In genomic region chr17:81342700-81343070, GRCh38 we compare ENCODE assay signal across 10 cellular contexts. TPM values are rescaled to one million over a fixed set of nuclear protein-coding genes. Genes with fewer than 3 reads are reported as not detected.
A peak's percentile ranks its signal among the peaks of the same experiment; 100 is the strongest.
DNase-seq lines count a peak whose midpoint lies in the region; ATAC-seq and TF ChIP-seq lines count a peak whose summit lies in the region.
"Had no signal": no experiment of that assay in that cellular context is flagged by ENCODE, and none has a peak within 500 bp of the region (broad histone marks: within the 10 kb centered on the region; RNA-seq: fewer than 3 reads in every experiment).

No MANE protein-coding gene starts in this region.

- H3K27ac ChIP-seq in coronary artery (peak overlapping the region; percentile 85 to 99), mesodermal cell (ENCODE audit: low read depth, low read length, severe bottlenecking) (peak overlapping the region; percentile 82), upper lobe of right lung (peak overlapping the region; percentile 93)

- 2% methylated on average over 24 to 25 of the region's 35 CpGs for WGBS in mesodermal cell (ENCODE audit: insufficient coverage in 2 of 2), 2 experiments

- ATAC-seq in upper lobe of right lung = no peak

- CTCF ChIA-PET in activated naive CD4-positive, alpha-beta T cell treated with anti-CD3 and anti-CD28 coated beads, Interleukin-2, amount 10 ng/mL, durations not matched to agents 7 days and 5 days (lab: Charles Lee) = no interaction called here

- H3K4me3 Mint-ChIP-seq in activated naive CD4-positive, alpha-beta T cell treated with anti-CD3 and anti-CD28 coated beads, Interleukin-2, amount 10 ng/mL, durations not matched to agents 7 days and 5 days = no peak overlapping the region

- H3K4me1 Mint-ChIP-seq in activated naive CD4-positive, alpha-beta T cell treated with anti-CD3 and anti-CD28 coated beads, Interleukin-2, amount 10 ng/mL, durations not matched to agents 7 days and 5 days = peaks cover 20% of the 10 kb centered on the region

- H3K36me3 ChIP-seq in mesodermal cell (ENCODE audit: control insufficient read depth, insufficient read depth, low read length) (peaks cover 24% of the 10 kb centered on the region), upper lobe of right lung (no peaks in the 10 kb centered on the region)

- peaks cover 93% of the 10 kb centered on the region for H3K27me3 Mint-ChIP-seq in activated naive CD4-positive, alpha-beta T cell treated with anti-CD3 and anti-CD28 coated beads, Interleukin-2, amount 10 ng/mL, durations not matched to agents 7 days and 5 days

- H3K36me3 Mint-ChIP-seq in activated naive CD4-positive, alpha-beta T cell treated with anti-CD3 and anti-CD28 coated beads, Interleukin-2, amount 10 ng/mL, durations not matched to agents 7 days and 5 days = peaks cover 2% of the 10 kb centered on the region
- H3K36me3 Mint-ChIP-seq: CD4-positive, CD25-positive, alpha-beta regulatory T cell had no signal

- no peak for TF ChIP-seq CTCF in coronary artery (IDR thresholded peaks at IDR 0.05)
- TF ChIP-seq CTCF in upper lobe of right lung (IDR thresholded peaks at IDR 0.05) = no peak
- no peak for TF ChIP-seq CTCF in GM10266 (IDR thresholded peaks at IDR 0.05; ENCODE audit: control insufficient read depth, insufficient read depth, low read depth, missing control alignments)

- DNase-seq in activated naive CD4-positive, alpha-beta T cell treated with anti-CD3 and anti-CD28 coated beads, Interleukin-2, amount 10 ng/mL, durations not matched to agents 7 days and 5 days = no peak
- DNase-seq in activated naive CD4-positive, alpha-beta T cell treated with Interleukin-2 at 50 U/mL for 16 hours = no peak
- DNase-seq in coronary artery (ENCODE audit: low spot score) (no peak), upper lobe of right lung (no peak), GM10266 (ENCODE audit: extremely low spot score) (no peak), NCI-H2081 (lab: John Stamatoyannopoulos, UW) (no peak), NCI-H2029 (lab: John Stamatoyannopoulos, UW) (no peak)
- DNase-seq: CD4-positive, CD25-positive, alpha-beta regulatory T cell; NCI-H2171 treated with DMSO at 0.1 percent for 48 hours had no signal

- H3K4me3 ChIP-seq in coronary artery = peak overlapping the region; percentile 89
- peak overlapping the region; percentile 85 for H3K4me3 ChIP-seq in mesodermal cell (ENCODE audit: extremely low read depth, insufficient read depth, low read length, poor library complexity, severe bottlenecking)
- peak overlapping the region; percentile 88 for H3K4me3 ChIP-seq in upper lobe of right lung

- H3K27ac Mint-ChIP-seq in activated naive CD4-positive, alpha-beta T cell treated with anti-CD3 and anti-CD28 coated beads, Interleukin-2, amount 10 ng/mL, durations not matched to agents 7 days and 5 days = peak overlapping the region; percentile 60
- H3K27ac Mint-ChIP-seq: CD4-positive, CD25-positive, alpha-beta regulatory T cell had no signal

- H3K9me3 ChIP-seq in mesodermal cell (ENCODE audit: control insufficient read depth, low read length) = no peaks in the 10 kb centered on the region
- no peaks in the 10 kb centered on the region for H3K9me3 ChIP-seq in upper lobe of right lung

- H3K4me1 ChIP-seq in mesodermal cell (ENCODE audit: control insufficient read depth, insufficient read depth, low read length, poor library complexity, severe bottlenecking) (peaks cover 45% of the 10 kb centered on the region), upper lobe of right lung (peaks cover 42% of the 10 kb centered on the region)

- intact Hi-C loops in upper lobe of right lung (cut with DNase I) = no loop called here

- H3K27me3 ChIP-seq in upper lobe of right lung = no peaks in the 10 kb centered on the region

- no peaks in the 10 kb centered on the region for H3K9me3 Mint-ChIP-seq in activated naive CD4-positive, alpha-beta T cell treated with anti-CD3 and anti-CD28 coated beads, Interleukin-2, amount 10 ng/mL, durations not matched to agents 7 days and 5 days

RNA-seq across cellular contexts. Expression of gene SLC38A10, which starts 47.6 kb away (rescaled TPM):
- 36.0 TPM for polyA plus RNA-seq in mesodermal cell (2013, experiment 1 of 2)
- polyA plus RNA-seq in mesodermal cell (2013, experiment 2 of 2) = 36.0 TPM
- 87.3 TPM for total RNA-seq in upper lobe of right lung

RNA-seq across cellular contexts. Expression of gene BAHCC1, which starts 52.6 kb away (rescaled TPM):
- 29.9 TPM for polyA plus RNA-seq in mesodermal cell (2013, experiment 1 of 2)
- 21.6 TPM for polyA plus RNA-seq in mesodermal cell (2013, experiment 2 of 2)
- 23.3 TPM for total RNA-seq in upper lobe of right lung
- polyA plus RNA-seq: CD4-positive, CD25-positive, alpha-beta regulatory T cell had no signal
